In the genomic region with DNA sequence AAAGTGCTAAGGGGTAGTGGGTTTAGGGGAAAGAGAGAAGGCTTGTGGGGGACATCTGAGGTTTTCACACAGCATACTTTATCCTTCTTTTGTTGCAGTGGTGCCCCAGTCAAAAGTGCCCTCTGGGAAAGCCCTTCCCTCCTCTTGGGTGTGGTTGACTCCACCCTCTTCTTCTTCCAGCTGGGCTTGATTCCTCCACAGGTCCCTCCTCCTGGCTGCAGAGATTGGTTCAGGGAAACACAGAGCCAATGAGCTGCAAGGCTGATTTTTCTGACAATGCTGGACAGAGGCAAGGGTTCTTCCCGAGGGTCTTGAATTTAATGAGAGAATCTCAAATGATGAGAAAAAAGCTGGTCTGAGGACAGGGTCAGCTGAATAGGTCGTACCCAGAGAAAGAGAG, we compare ENCODE assay signal across 6 cellular contexts. TPM values are rescaled to one million over a fixed set of nuclear protein-coding genes. Genes with fewer than 3 reads are reported as not detected.
"Had no signal": no experiment of that assay in that cellular context is flagged by ENCODE, and none has a peak within 500 bp of the region (broad histone marks: within the 10 kb centered on the region; RNA-seq: fewer than 3 reads in every experiment).

No MANE protein-coding gene starts in this region.

RNA-seq across cellular contexts. Expression of gene SYT15B, which starts 7.4 kb away (rescaled TPM):
- total RNA-seq: hepatocyte, mammary epithelial cell, myocyte had no signal
- polyA plus RNA-seq: immature natural killer cell; keratinocyte; naive thymus-derived CD4-positive, alpha-beta T cell had no signal
